In the genomic region with DNA sequence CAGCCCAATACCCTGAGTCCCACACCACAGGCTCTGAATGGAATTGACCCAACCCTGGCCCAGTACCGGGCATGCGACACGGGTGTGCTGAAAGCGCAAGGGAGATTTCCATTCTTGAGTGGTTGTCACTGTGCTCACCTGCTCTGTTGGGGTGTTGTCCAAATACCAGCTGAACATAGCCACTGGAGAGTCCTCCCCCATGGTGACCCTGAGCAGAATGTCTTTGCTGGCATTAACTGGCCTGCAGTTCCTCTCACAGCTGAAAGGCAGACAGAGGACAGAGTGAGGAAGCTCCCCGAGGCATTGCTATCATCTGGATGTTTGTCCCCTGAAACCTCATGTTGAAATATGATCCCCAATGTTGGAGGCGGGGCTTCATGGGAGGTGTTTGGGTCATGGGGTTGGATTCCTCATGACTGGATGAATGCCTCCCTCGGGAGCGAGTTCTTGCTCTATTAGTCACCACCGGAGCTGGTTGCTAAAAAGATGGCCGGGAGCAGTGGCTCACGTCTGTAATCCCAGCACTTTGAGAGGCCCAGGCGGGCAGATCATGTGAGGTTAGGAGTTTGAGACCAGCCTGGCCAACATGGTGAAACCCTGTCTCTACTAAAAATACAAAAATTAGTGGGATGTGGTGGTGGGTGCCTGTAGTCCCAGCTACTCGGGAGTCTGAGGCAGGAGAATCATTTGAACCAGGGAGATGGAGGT, we compare ENCODE assay signal across 1 cellular context.
A peak's percentile ranks its signal among the peaks of the same experiment; 100 is the strongest.
TF ChIP-seq lines count a peak whose summit lies in the region.

No MANE protein-coding gene starts in this region.

TF ChIP-seq in H1, 55 proteins besides CTCF, POLR2A, EP300 and RAD21 (continued from another document):
- peak; percentile 48 for TF ChIP-seq ASH2L (IDR thresholded peaks at IDR 0.05; ENCODE audit: low read length)
- peak; percentile 10; the same call in 1 of the 2 replicates for TF ChIP-seq PHF8 (conservative IDR thresholded peaks at IDR 0.05; ENCODE audit: low read depth, low read length)
- TF ChIP-seq TBP (IDR thresholded peaks at IDR 0.05; ENCODE audit: low read depth, low read length): peak; percentile 82
- TF ChIP-seq, protein P1, sequence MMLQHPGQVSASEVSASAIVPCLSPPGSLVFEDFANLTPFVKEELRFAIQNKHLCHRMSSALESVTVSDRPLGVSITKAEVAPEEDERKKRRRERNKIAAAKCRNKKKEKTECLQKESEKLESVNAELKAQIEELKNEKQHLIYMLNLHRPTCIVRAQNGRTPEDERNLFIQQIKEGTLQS (IDR thresholded peaks at IDR 0.05; ENCODE audit: insufficient read depth, low read depth, low read length): peak; percentile 46; the same call in 1 of the 2 replicates
- TF ChIP-seq SIX5 (IDR thresholded peaks at IDR 0.05; ENCODE audit: low read depth, low read length): peak; percentile 27
- TF ChIP-seq USF2 (IDR thresholded peaks at IDR 0.05; ENCODE audit: low read length): no peak; the same call in 1 of the 2 replicates
- TF ChIP-seq SAP30 (IDR thresholded peaks at IDR 0.05; ENCODE audit: insufficient read depth, insufficient replicate concordance, low read length): peak; percentile 47
- TF ChIP-seq GABPA (IDR thresholded peaks at IDR 0.05; ENCODE audit: borderline replicate concordance, insufficient read depth, low read length): no peak
- no peak for TF ChIP-seq POLR2AphosphoS5 (IDR thresholded peaks at IDR 0.05; ENCODE audit: low read depth, low read length)
- TF ChIP-seq RBBP5 (IDR thresholded peaks at IDR 0.05; ENCODE audit: borderline replicate concordance, low read depth, low read length): 0 out of 2 replicates have a peak, but pooled peaks have one; percentile 69
- TF ChIP-seq MAFK (IDR thresholded peaks at IDR 0.05; ENCODE audit: low read depth, low read length): no peak
- TF ChIP-seq RFX5 (IDR thresholded peaks at IDR 0.05; ENCODE audit: borderline replicate concordance, low read depth, low read length): no peak
- 0 out of 4 replicates have a peak, but pooled peaks of 1 of the 2 experiments have one; percentile 56 for TF ChIP-seq SIN3A (conservative IDR thresholded peaks at IDR 0.05 in 1 of 2, IDR thresholded peaks at IDR 0.05 in 1 of 2; ENCODE audit: low read depth in 1 of 2, low read length in 2 of 2)
- TF ChIP-seq JUN (IDR thresholded peaks at IDR 0.05; ENCODE audit: low read depth, low read length): peak; percentile 81; the same call in 1 of the 2 replicates
- TF ChIP-seq EGR1 (IDR thresholded peaks at IDR 0.05; ENCODE audit: borderline replicate concordance, low read depth, low read length): no peak
- no peak for TF ChIP-seq ZNF274 (IDR thresholded peaks at IDR 0.05; ENCODE audit: borderline replicate concordance, extremely low read depth, low read length)
- TF ChIP-seq YY1 (IDR thresholded peaks at IDR 0.05; ENCODE audit: low read depth, low read length): peak; percentile 80
- TF ChIP-seq TEAD4 (IDR thresholded peaks at IDR 0.05; ENCODE audit: low read depth, low read length): 0 out of 2 replicates have a peak, but pooled peaks have one; percentile 58
- no peak for TF ChIP-seq NRF1 (IDR thresholded peaks at IDR 0.05; ENCODE audit: low read depth, low read length)
- TF ChIP-seq E2F6 (IDR thresholded peaks at IDR 0.05): no peak
- TF ChIP-seq TAF7 (optimal IDR thresholded peaks at IDR 0.05; ENCODE audit: borderline replicate concordance, low read depth, low read length): peak; percentile 55
- peak; percentile 91 for TF ChIP-seq JUND (IDR thresholded peaks at IDR 0.05; ENCODE audit: low read length)
